In the genomic region with DNA sequence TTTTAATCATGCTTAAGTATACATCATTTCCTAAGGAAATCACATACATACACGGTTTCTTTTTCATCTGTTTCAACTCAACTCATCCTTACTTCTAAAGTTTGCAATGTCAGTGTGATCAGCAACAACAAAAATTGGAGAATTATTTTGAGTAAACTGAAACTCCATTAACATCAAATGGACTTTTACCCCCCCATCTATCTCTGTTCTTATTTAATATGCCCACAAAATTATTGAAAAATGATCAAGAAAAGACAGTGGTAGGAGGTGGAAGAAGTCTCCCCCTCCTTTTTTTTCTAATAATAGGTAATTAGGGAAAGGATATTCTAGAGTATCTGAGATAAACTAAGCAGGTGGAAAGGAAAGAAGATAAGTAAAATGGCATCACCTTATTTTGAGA, we compare ENCODE assay signal across 26 cellular contexts.
"Had no signal": no experiment of that assay in that cellular context is flagged by ENCODE, and none has a peak within 500 bp of the region (broad histone marks: within the 10 kb centered on the region; RNA-seq: fewer than 3 reads in every experiment).

No MANE protein-coding gene starts in this region.

- H3K27ac ChIP-seq: colonic mucosa, coronary artery, dorsolateral prefrontal cortex, epithelial cell of prostate, esophagus muscularis mucosa, esophagus squamous epithelium, foreskin keratinocyte, gastrocnemius medialis, gastroesophageal sphincter, heart left ventricle, heart right ventricle had no signal

- H3K9me3 ChIP-seq: colonic mucosa, esophagus muscularis mucosa, esophagus squamous epithelium, gastrocnemius medialis, gastroesophageal sphincter, heart left ventricle, heart right ventricle had no signal

- H3K4me3 ChIP-seq: colonic mucosa, coronary artery, dorsolateral prefrontal cortex, esophagus muscularis mucosa, esophagus squamous epithelium, gastrocnemius medialis, gastroesophageal sphincter, heart left ventricle, heart right ventricle had no signal

- ATAC-seq: effector memory CD8-positive, alpha-beta T cell; esophagus mucosa; foreskin keratinocyte; gastrocnemius medialis; gastroesophageal sphincter; heart left ventricle; heart right ventricle had no signal

- FAIRE-seq: endometrium, endothelial cell of umbilical vein had no signal

- DNase-seq: colonic mucosa; cortex of kidney; dermis blood vessel endothelial cell; dorsolateral prefrontal cortex; effector CD4-positive, alpha-beta T cell; effector CD8-positive, alpha-beta T cell; effector memory CD4-positive, alpha-beta T cell; effector memory CD8-positive, alpha-beta T cell; endodermal cell; erythroblast; esophagus squamous epithelium; foreskin fibroblast; foreskin keratinocyte; foreskin melanocyte; gastrocnemius medialis; glutamatergic neuron; head of caudate nucleus; heart left ventricle; heart right ventricle had no signal

- H3K27me3 ChIP-seq: colonic mucosa, dorsolateral prefrontal cortex, esophagus muscularis mucosa, esophagus squamous epithelium, foreskin keratinocyte, gastrocnemius medialis, gastroesophageal sphincter, heart left ventricle, heart right ventricle had no signal

- H3K4me1 ChIP-seq: colonic mucosa, esophagus muscularis mucosa, gastrocnemius medialis, gastroesophageal sphincter had no signal

- H3K36me3 ChIP-seq: colonic mucosa, esophagus muscularis mucosa, esophagus squamous epithelium, gastrocnemius medialis, gastroesophageal sphincter, heart left ventricle, heart right ventricle had no signal
